In the genomic region with DNA sequence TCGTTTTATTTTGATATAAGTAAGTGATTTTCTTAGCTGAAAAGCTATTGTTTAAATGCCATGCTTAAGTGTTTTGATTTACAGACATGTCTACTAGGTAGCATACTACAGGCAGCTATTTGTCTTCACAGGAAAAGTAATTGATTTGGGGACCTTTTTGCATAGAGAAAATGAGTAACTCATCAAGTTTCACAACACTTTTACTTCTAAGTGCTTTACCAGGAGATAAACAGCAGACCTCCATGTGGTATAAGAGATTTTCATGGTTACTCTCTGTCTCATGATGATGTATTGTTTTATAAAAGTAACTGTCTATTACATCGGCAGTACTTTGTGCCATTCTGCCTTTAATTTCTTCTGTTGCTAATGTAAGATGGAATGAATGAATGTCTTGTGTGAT, we compare ENCODE assay signal across 31 cellular contexts. TPM values are rescaled to one million over a fixed set of nuclear protein-coding genes. Genes with fewer than 3 reads are reported as not detected.
DNase-seq lines count a peak whose midpoint lies in the region; ATAC-seq and TF ChIP-seq lines count a peak whose summit lies in the region.
"Had no signal": no experiment of that assay in that cellular context is flagged by ENCODE, and none has a peak within 500 bp of the region (broad histone marks: within the 10 kb centered on the region; RNA-seq: fewer than 3 reads in every experiment).

No MANE protein-coding gene starts in this region.

- no peak overlapping the region for H3K4me3 Mint-ChIP-seq in stimulated activated naive CD8-positive, alpha-beta T cell treated with anti-CD3 and anti-CD28 coated beads, Interleukin-15, amount 100 ng/mL, for 72 hours
- H3K4me3 Mint-ChIP-seq in activated T-helper 2 cell treated with anti-CD3 and anti-CD28 coated beads, Interferon-gamma antibody, Interleukin-2, Interleukin-4, amounts not matched to agents 10 μg/mL and 5 μg/mL and 100 μg/mL, durations not matched to agents 14 hours and 24 hours and 36 hours (ENCODE audit: low read depth) = no peak overlapping the region
- H3K4me3 Mint-ChIP-seq in stimulated activated effector memory CD8-positive, alpha-beta T cell treated with anti-CD3 and anti-CD28 coated beads, Interleukin-12 subunit alpha, Interleukin-12 subunit beta, amount 100 ng/mL, for 72 hours = no peak overlapping the region
- H3K4me3 Mint-ChIP-seq: activated CD4-positive, alpha-beta T cell treated with anti-CD3 and anti-CD28 coated beads, Interleukin-2, amount 10 ng/mL, durations not matched to agents 7 days and 5 days; activated T-helper 1 cell treated with anti-CD3 and anti-CD28 coated beads, Interleukin-12 subunit alpha, Interleukin-12 subunit beta, Interleukin-2, Interleukin-4 antibody, amounts not matched to agents 30 ng/mL and 10 ng/mL and 1 ng/mL, durations not matched to agents 14 hours and 24 hours and 36 hours; CD4-positive, alpha-beta T cell; HFFc6; nephron progenitor cell; stimulated activated memory B cell treated with anti-CD40 and anti-IgM and Interleukin-4, amounts not matched to agents 10 μg/mL and 1 μg/mL and 100 μg/mL, for 72 hours; type B pancreatic cell had no signal

- no peaks in the 10 kb centered on the region for H3K36me3 ChIP-seq in HEK293 (ENCODE audit: control insufficient read depth in 2 of 2, insufficient read depth in 1 of 2, low read length in 2 of 2)

- H3K27me3 Mint-ChIP-seq in stimulated activated naive CD8-positive, alpha-beta T cell treated with anti-CD3 and anti-CD28 coated beads, Interleukin-15, amount 100 ng/mL, for 72 hours = no peaks in the 10 kb centered on the region
- H3K27me3 Mint-ChIP-seq in activated T-helper 2 cell treated with anti-CD3 and anti-CD28 coated beads, Interferon-gamma antibody, Interleukin-2, Interleukin-4, amounts not matched to agents 10 μg/mL and 5 μg/mL and 100 μg/mL, durations not matched to agents 14 hours and 24 hours and 36 hours (ENCODE audit: low read depth) = no peaks in the 10 kb centered on the region
- H3K27me3 Mint-ChIP-seq: activated CD4-positive, alpha-beta T cell treated with anti-CD3 and anti-CD28 coated beads, Interleukin-2, amount 10 ng/mL, durations not matched to agents 7 days and 5 days; CD4-positive, alpha-beta T cell; stimulated activated memory B cell treated with anti-CD40 and anti-IgM and Interleukin-4, amounts not matched to agents 10 μg/mL and 1 μg/mL and 100 μg/mL, for 72 hours; type B pancreatic cell had no signal

- intact Hi-C loops in activated T-helper 2 cell treated with anti-CD3 and anti-CD28 coated beads, Interferon-gamma antibody, Interleukin-2, Interleukin-4, amounts not matched to agents 10 μg/mL and 5 μg/mL and 100 μg/mL, durations not matched to agents 14 hours and 24 hours and 36 hours (cut with micrococcal nuclease) = no loop called here

- POLR2A ChIA-PET in HEK293 (lab: Yijun Ruan, JAX) = no interaction called here

- H3K9me3 Mint-ChIP-seq in stimulated activated naive CD8-positive, alpha-beta T cell treated with anti-CD3 and anti-CD28 coated beads, Interleukin-15, amount 100 ng/mL, for 72 hours = no peaks in the 10 kb centered on the region
- H3K9me3 Mint-ChIP-seq in activated T-helper 2 cell treated with anti-CD3 and anti-CD28 coated beads, Interferon-gamma antibody, Interleukin-2, Interleukin-4, amounts not matched to agents 10 μg/mL and 5 μg/mL and 100 μg/mL, durations not matched to agents 14 hours and 24 hours and 36 hours = no peaks in the 10 kb centered on the region
- H3K9me3 Mint-ChIP-seq in stimulated activated effector memory CD8-positive, alpha-beta T cell treated with anti-CD3 and anti-CD28 coated beads, Interleukin-12 subunit alpha, Interleukin-12 subunit beta, amount 100 ng/mL, for 72 hours = no peaks in the 10 kb centered on the region
- H3K9me3 Mint-ChIP-seq: activated CD4-positive, alpha-beta T cell treated with anti-CD3 and anti-CD28 coated beads, Interleukin-2, amount 10 ng/mL, durations not matched to agents 7 days and 5 days; activated T-helper 1 cell treated with anti-CD3 and anti-CD28 coated beads, Interleukin-12 subunit alpha, Interleukin-12 subunit beta, Interleukin-2, Interleukin-4 antibody, amounts not matched to agents 30 ng/mL and 10 ng/mL and 1 ng/mL, durations not matched to agents 14 hours and 24 hours and 36 hours; CD4-positive, alpha-beta T cell; HFFc6; nephron progenitor cell; stimulated activated memory B cell treated with anti-CD40 and anti-IgM and Interleukin-4, amounts not matched to agents 10 μg/mL and 1 μg/mL and 100 μg/mL, for 72 hours; type B pancreatic cell had no signal

- CTCF ChIA-PET in HEK293 (lab: Yijun Ruan, JAX) = interaction anchor here (0.6 to 1.5 kb wide), 2 partner anchors 61 to 362 kb away, joined by 3 read pairs; no protein-coding TSS in a partner anchor

- H3K4me3 ChIP-seq in HEK293 (ENCODE audit: low read depth, low read length) = no peak overlapping the region
- H3K4me3 ChIP-seq: GM23248, lung had no signal

- H3K27ac Mint-ChIP-seq in stimulated activated naive CD8-positive, alpha-beta T cell treated with anti-CD3 and anti-CD28 coated beads, Interleukin-15, amount 100 ng/mL, for 72 hours = peak overlapping the region in 1 of 2 donors; percentile 57
- peak overlapping the region; percentile 30 for H3K27ac Mint-ChIP-seq in activated T-helper 2 cell treated with anti-CD3 and anti-CD28 coated beads, Interferon-gamma antibody, Interleukin-2, Interleukin-4, amounts not matched to agents 10 μg/mL and 5 μg/mL and 100 μg/mL, durations not matched to agents 14 hours and 24 hours and 36 hours
- H3K27ac Mint-ChIP-seq in stimulated activated effector memory CD8-positive, alpha-beta T cell treated with anti-CD3 and anti-CD28 coated beads, Interleukin-12 subunit alpha, Interleukin-12 subunit beta, amount 100 ng/mL, for 72 hours = no peak overlapping the region
- H3K27ac Mint-ChIP-seq: activated CD4-positive, alpha-beta T cell treated with anti-CD3 and anti-CD28 coated beads, Interleukin-2, amount 10 ng/mL, durations not matched to agents 7 days and 5 days; activated T-helper 1 cell treated with anti-CD3 and anti-CD28 coated beads, Interleukin-12 subunit alpha, Interleukin-12 subunit beta, Interleukin-2, Interleukin-4 antibody, amounts not matched to agents 30 ng/mL and 10 ng/mL and 1 ng/mL, durations not matched to agents 14 hours and 24 hours and 36 hours; CD4-positive, alpha-beta T cell; HFFc6; nephron progenitor cell; stimulated activated memory B cell treated with anti-CD40 and anti-IgM and Interleukin-4, amounts not matched to agents 10 μg/mL and 1 μg/mL and 100 μg/mL, for 72 hours; type B pancreatic cell had no signal

- no peak for DNase-seq in stimulated activated naive CD8-positive, alpha-beta T cell treated with anti-CD3 and anti-CD28 coated beads, Interleukin-15, amount 100 ng/mL, for 72 hours
- no peak for DNase-seq in stimulated activated naive CD8-positive, alpha-beta T cell treated with anti-CD3 and anti-CD28 coated beads, Interleukin-15, Interleukin-2, amounts not matched to agents 100 U/mL and 50 U/mL, for 24 hours
- no peak for DNase-seq in activated T-helper 2 cell treated with anti-CD3 and anti-CD28 coated beads, Interferon-gamma antibody, Interleukin-2, Interleukin-4, amounts not matched to agents 10 μg/mL and 5 μg/mL and 100 μg/mL, durations not matched to agents 14 hours and 24 hours and 36 hours (ENCODE audit: low spot score)
- DNase-seq in stimulated activated effector memory CD8-positive, alpha-beta T cell treated with anti-CD3 and anti-CD28 coated beads, Interleukin-12 subunit alpha, Interleukin-12 subunit beta, amount 100 ng/mL, for 72 hours (ENCODE audit: low spot score in 2 of 2) = no peak
- DNase-seq in foreskin keratinocyte = no peak
- no peak for DNase-seq in NCI-H526 treated with DMSO at 0.1 percent for 48 hours (lab: John Stamatoyannopoulos, UW)
- DNase-seq in stimulated activated CD4-positive, alpha-beta T cell treated with anti-CD3 and anti-CD28 coated beads, Interleukin-15, amount 100 ng/mL, for 24 hours = no peak
- DNase-seq: activated CD4-positive, alpha-beta T cell treated with anti-CD3 and anti-CD28 coated beads, Interleukin-2, amount 10 ng/mL, durations not matched to agents 7 days and 5 days; activated naive CD4-positive, alpha-beta T cell treated with anti-CD3 and anti-CD28 coated beads, Interleukin-2, amount 50 U/mL, for 16 hours; amniotic stem cell; CD4-positive, alpha-beta T cell; DND-41; GM23248; HFFc6; hippocampal formation; Karpas-422; left cardiac atrium; NCI-H1417 treated with DMSO at 0.1 percent for 48 hours; NCI-H2081; NCI-H226; NCI-H69; nephron progenitor cell; Right ventricle myocardium superior; T-helper 9 cell; WERI-Rb-1 had no signal

- peak; percentile 49 for ATAC-seq in stimulated activated naive CD8-positive, alpha-beta T cell treated with anti-CD3 and anti-CD28 coated beads, Interleukin-15, amount 100 ng/mL, for 72 hours
- no peak for ATAC-seq in stimulated activated naive CD8-positive, alpha-beta T cell treated with anti-CD3 and anti-CD28 coated beads, Interleukin-15, Interleukin-2, amounts not matched to agents 100 U/mL and 50 U/mL, for 24 hours
- ATAC-seq in stimulated activated effector memory CD8-positive, alpha-beta T cell treated with anti-CD3 and anti-CD28 coated beads, Interleukin-12 subunit alpha, Interleukin-12 subunit beta, amount 100 ng/mL, for 72 hours = peak; percentile 36
- ATAC-seq in foreskin keratinocyte = no peak
- ATAC-seq: HepG2; left cardiac atrium; stimulated activated memory B cell treated with anti-CD40 and anti-IgM and Interleukin-4, amounts not matched to agents 10 μg/mL and 1 μg/mL and 100 μg/mL, for 72 hours had no signal

- H3K4me1 ChIP-seq in HEK293 (ENCODE audit: control insufficient read depth, insufficient read depth, low read length) = no peaks in the 10 kb centered on the region
- peaks cover 6% of the 10 kb centered on the region for H3K4me1 ChIP-seq in foreskin keratinocyte

- no peaks in the 10 kb centered on the region for H3K9me3 ChIP-seq in HEK293 (ENCODE audit: control insufficient read depth, insufficient read depth, low read depth, low read length)

- H3K4me1 Mint-ChIP-seq in stimulated activated naive CD8-positive, alpha-beta T cell treated with anti-CD3 and anti-CD28 coated beads, Interleukin-15, amount 100 ng/mL, for 72 hours = peaks cover 59% of the 10 kb centered on the region
- H3K4me1 Mint-ChIP-seq in activated T-helper 2 cell treated with anti-CD3 and anti-CD28 coated beads, Interferon-gamma antibody, Interleukin-2, Interleukin-4, amounts not matched to agents 10 μg/mL and 5 μg/mL and 100 μg/mL, durations not matched to agents 14 hours and 24 hours and 36 hours (ENCODE audit: low read depth) = peaks cover 58% of the 10 kb centered on the region
- peaks cover 72% of the 10 kb centered on the region for H3K4me1 Mint-ChIP-seq in stimulated activated effector memory CD8-positive, alpha-beta T cell treated with anti-CD3 and anti-CD28 coated beads, Interleukin-12 subunit alpha, Interleukin-12 subunit beta, amount 100 ng/mL, for 72 hours

- TF ChIP-seq CTCF in HEK293 (tag by site-specific recombination; IDR thresholded peaks at IDR 0.05) (no peak), foreskin keratinocyte (conservative IDR thresholded peaks at IDR 0.05) (no peak)

- no peaks in the 10 kb centered on the region for H3K27me3 ChIP-seq in foreskin keratinocyte

- peaks cover 58% of the 10 kb centered on the region for H3K36me3 Mint-ChIP-seq in activated T-helper 2 cell treated with anti-CD3 and anti-CD28 coated beads, Interferon-gamma antibody, Interleukin-2, Interleukin-4, amounts not matched to agents 10 μg/mL and 5 μg/mL and 100 μg/mL, durations not matched to agents 14 hours and 24 hours and 36 hours (ENCODE audit: low read depth)
- H3K36me3 Mint-ChIP-seq in stimulated activated effector memory CD8-positive, alpha-beta T cell treated with anti-CD3 and anti-CD28 coated beads, Interleukin-12 subunit alpha, Interleukin-12 subunit beta, amount 100 ng/mL, for 72 hours = peaks cover 85% of the 10 kb centered on the region

- H3K27ac ChIP-seq in HEK293 (ENCODE audit: extremely low read depth, low read depth, low read length) (no peak overlapping the region), foreskin keratinocyte (no peak overlapping the region)
- H3K27ac ChIP-seq: GM23248, WERI-Rb-1 had no signal

RNA-seq across cellular contexts. Expression of a gene that starts 28.7 kb away (rescaled TPM):
- total RNA-seq in activated T-helper 2 cell treated with anti-CD3 and anti-CD28 coated beads, Interferon-gamma antibody, Interleukin-2, Interleukin-4, amounts not matched to agents 10 μg/mL and 5 μg/mL and 100 μg/mL, durations not matched to agents 14 hours and 24 hours and 36 hours = 527 and 540 TPM in 2 replicates
- 29.3 and 31.5 TPM in 2 replicates for total RNA-seq in foreskin keratinocyte
- polyA plus RNA-seq in foreskin keratinocyte = 14.3 and 14.7 TPM in 2 replicates

Comparison
In these comparisons a context has a peak if more than half of its experiments do, and no peak if none do; other contexts are left out.
1. ATAC-seq: peak in stimulated activated naive CD8-positive, alpha-beta T cell treated with anti-CD3 and anti-CD28 coated beads, Interleukin-15, amount 100 ng/mL, for 72 hours (single experiment) and stimulated activated effector memory CD8-positive, alpha-beta T cell treated with anti-CD3 and anti-CD28 coated beads, Interleukin-12 subunit alpha, Interleukin-12 subunit beta, amount 100 ng/mL, for 72 hours (single experiment); none in stimulated activated naive CD8-positive, alpha-beta T cell treated with anti-CD3 and anti-CD28 coated beads, Interleukin-15, Interleukin-2, amounts not matched to agents 100 U/mL and 50 U/mL, for 24 hours (single experiment) and foreskin keratinocyte (single experiment).
2. RNA of a gene that starts 28.7 kb away (total RNA-seq): 527 to 540 TPM in activated T-helper 2 cell treated with anti-CD3 and anti-CD28 coated beads, Interferon-gamma antibody, Interleukin-2, Interleukin-4, amounts not matched to agents 10 μg/mL and 5 μg/mL and 100 μg/mL, durations not matched to agents 14 hours and 24 hours and 36 hours; 29.3 to 31.5 TPM in foreskin keratinocyte; every median in the first group is over 10 times any median in the second.